Comparison of ENCODE assay signal across 8 cellular contexts in the genomic region with DNA sequence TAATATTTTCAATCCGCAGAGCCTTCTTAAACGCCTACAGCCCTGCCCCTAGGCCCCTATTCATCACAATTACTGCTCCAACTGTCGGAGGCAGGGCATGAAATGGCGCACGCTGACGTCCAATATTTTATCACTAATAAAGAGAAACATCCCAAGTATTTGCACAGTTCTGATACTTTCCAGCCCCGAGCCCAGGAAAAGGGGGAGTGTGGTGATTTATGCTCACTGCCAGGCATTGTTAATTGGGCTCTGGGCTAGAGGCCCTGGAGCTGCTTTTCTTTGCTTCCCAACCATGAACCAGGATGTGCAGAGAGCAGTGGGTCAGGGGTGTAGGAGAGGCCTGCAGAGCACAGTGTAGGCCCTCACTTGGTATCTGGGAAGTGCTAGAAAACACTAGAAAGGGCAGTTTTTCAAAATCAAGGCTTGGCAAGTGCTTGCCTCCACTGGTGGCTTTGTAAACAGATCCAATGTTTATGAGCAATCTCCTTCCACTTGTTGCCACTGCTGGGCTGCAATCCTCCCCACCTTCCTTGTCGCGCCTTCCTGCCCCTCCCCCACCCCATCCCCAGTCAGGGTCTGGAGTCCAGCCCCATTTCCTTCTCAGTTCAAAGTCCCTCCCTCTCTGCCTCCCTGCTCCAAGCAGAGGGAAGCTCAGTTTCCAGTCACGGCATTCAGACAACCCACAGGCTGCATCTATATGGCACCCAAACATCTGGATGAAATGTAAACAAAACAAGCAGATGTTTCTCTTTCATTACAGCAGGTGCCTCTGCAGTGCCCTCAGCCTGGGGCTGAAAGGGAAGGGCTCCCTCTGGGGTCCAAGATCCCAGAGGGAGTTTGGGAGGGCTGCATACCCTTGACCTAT.
DNase-seq lines count a peak whose midpoint lies in the region; ATAC-seq and TF ChIP-seq lines count a peak whose summit lies in the region.

No MANE protein-coding gene starts in this region.

- in situ Hi-C loops in HAP-1 (cut with MboI; ENCODE audit: low sequenced_read_pairs): no loop called here
- in situ Hi-C loops in mammary epithelial cell (cut with MboI; ENCODE audit: low sequenced_read_pairs in 2 of 2): no loop called here

- no peak overlapping the region for H3K4me3 ChIP-seq in thoracic aorta
- H3K4me3 ChIP-seq in HAP-1: no peak overlapping the region
- no peak overlapping the region for H3K4me3 ChIP-seq in mammary epithelial cell (replicated peaks in 1 of 3; ENCODE audit: insufficient read depth in 1 of 3, low read depth in 2 of 3, low read length in 3 of 3)

- H3K27me3 ChIP-seq in thoracic aorta (replicated peaks; ENCODE audit: insufficient read depth) (no peaks in the 10 kb centered on the region), HAP-1 (ENCODE audit: low read depth) (peaks cover 43% of the 10 kb centered on the region), mammary epithelial cell (ENCODE audit: insufficient read depth, low read length) (peaks cover 5% of the 10 kb centered on the region)

- H4K20me1 ChIP-seq in mammary epithelial cell (ENCODE audit: insufficient read depth, low read length): no peaks in the 10 kb centered on the region

- DNase-seq in M059J (ENCODE audit: low read depth) (peak; percentile 38), left colon (peak; percentile 91), thoracic aorta (ENCODE audit: low spot score) (no peak), HAP-1 (ENCODE audit: low spot score in 2 of 2) (no peak), mammary epithelial cell (no peak)
- DNase-seq in central memory CD4-positive, alpha-beta T cell: no peak

- dilution Hi-C loops in mammary epithelial cell (cut with HindIII; ENCODE audit: low sequenced_read_pairs): no loop called here

- H3K36me3 ChIP-seq in thoracic aorta (no peaks in the 10 kb centered on the region), HAP-1 (replicated peaks) (no peaks in the 10 kb centered on the region), mammary epithelial cell (ENCODE audit: insufficient read depth, low read length) (no peaks in the 10 kb centered on the region)

- H3K27ac ChIP-seq in angular gyrus (ENCODE audit: low read depth, low read length): peak overlapping the region; percentile 14
- H3K27ac ChIP-seq in thoracic aorta: peak overlapping the region; percentile 77 to 88
- no peak overlapping the region for H3K27ac ChIP-seq in mammary epithelial cell (ENCODE audit: insufficient read depth, low read depth, low read length)

- H3K79me2 ChIP-seq in mammary epithelial cell (ENCODE audit: insufficient read depth, low read length): no peaks in the 10 kb centered on the region

- ATAC-seq in left colon (peak; percentile 94), thoracic aorta (ENCODE audit: insufficient number of reproducible peaks, low FRiP score, low read depth) (no peak), GM19395 (IDR thresholded peaks at IDR 0.05; ENCODE audit: unreplicated experiment) (no peak)

- TF ChIP-seq CTCF in thoracic aorta (IDR thresholded peaks at IDR 0.05): no peak
- no peak for TF ChIP-seq CTCF in mammary epithelial cell (conservative IDR thresholded peaks at IDR 0.05 in 1 of 2, IDR thresholded peaks at IDR 0.05 in 1 of 2; ENCODE audit: extremely low read depth in 1 of 2, insufficient read depth in 1 of 2, low read depth in 1 of 2, low read length in 2 of 2)

- no peaks in the 10 kb centered on the region for H3K9me3 ChIP-seq in thoracic aorta
- H3K9me3 ChIP-seq in HAP-1: no peaks in the 10 kb centered on the region
- no peaks in the 10 kb centered on the region for H3K9me3 ChIP-seq in mammary epithelial cell (replicated peaks; ENCODE audit: insufficient read depth, low read length)

- H3K9ac ChIP-seq in mammary epithelial cell (ENCODE audit: insufficient read depth, low read length): no peak overlapping the region

- H3K4me1 ChIP-seq in thoracic aorta (ENCODE audit: control insufficient read depth in 1 of 2, low read depth in 2 of 2): peaks cover 45 to 58% of the 10 kb centered on the region in 2 donors
- no peaks in the 10 kb centered on the region for H3K4me1 ChIP-seq in HAP-1
- H3K4me1 ChIP-seq in mammary epithelial cell (ENCODE audit: insufficient read depth, low read length): peaks cover 13% of the 10 kb centered on the region

- no peak overlapping the region for H3K4me2 ChIP-seq in mammary epithelial cell (ENCODE audit: insufficient read depth, low read depth, low read length)

- no TSS peak for BruUV-seq in mammary epithelial cell (replicated peaks; lab: Mats Ljungman, UMichigan)

- intact Hi-C loops in left colon (cut with DNase I, micrococcal nuclease): no loop called here
- intact Hi-C loops in mammary epithelial cell (cut with micrococcal nuclease): no loop called here

- CTCF ChIA-PET in mammary epithelial cell (lab: Charles Lee; ENCODE audit: low non-redundant PET): no interaction called here

- H2AFZ ChIP-seq in mammary epithelial cell (ENCODE audit: low read depth, low read length): no peak overlapping the region

- 77% methylated on average over 9 of the region's 10 CpGs for WGBS in mammary epithelial cell (ENCODE audit: low coverage, missing lambda C conversion rate)

Comparison
In these comparisons a context has a peak if more than half of its experiments do, and no peak if none do; other contexts are left out.
1. DNase-seq: peak in M059J (single experiment) and left colon (2 of 2); none in thoracic aorta (single experiment), central memory CD4-positive, alpha-beta T cell (single experiment), HAP-1 (0 of 2) and mammary epithelial cell (single experiment).